Comparison of ENCODE assay signal across 16 cellular contexts in genomic region chr16:3580686-3581085, GRCh38. TPM values are rescaled to one million over a fixed set of nuclear protein-coding genes. Genes with fewer than 3 reads are reported as not detected.
DNase-seq lines count a peak whose midpoint lies in the region; ATAC-seq and TF ChIP-seq lines count a peak whose summit lies in the region.
"Had no signal": no experiment of that assay in that cellular context is flagged by ENCODE, and none has a peak within 500 bp of the region (broad histone marks: within the 10 kb centered on the region; RNA-seq: fewer than 3 reads in every experiment).

No MANE protein-coding gene starts in this region.

- TF ChIP-seq CTCF in AG10803 (conservative IDR thresholded peaks at IDR 0.05; ENCODE audit: low read length) (no peak), osteocyte (IDR thresholded peaks at IDR 0.05) (no peak)

- H3K79me1 ChIP-seq in trophoblast cell (ENCODE audit: low read length) = no peaks in the 10 kb centered on the region

- no peaks in the 10 kb centered on the region for H3K79me2 ChIP-seq in trophoblast cell (ENCODE audit: control insufficient read depth, insufficient read depth, low read length, poor library complexity)

- H3K23ac ChIP-seq in trophoblast cell (ENCODE audit: low read length) = no peak overlapping the region

- no peak overlapping the region for H2AFZ ChIP-seq in trophoblast cell (ENCODE audit: insufficient read depth, low read length, poor library complexity)

- no peak overlapping the region for H4K91ac ChIP-seq in trophoblast cell (ENCODE audit: low read depth, low read length)

- H4K8ac ChIP-seq in trophoblast cell (ENCODE audit: low read depth, low read length) = no peak overlapping the region

- H2BK5ac ChIP-seq in trophoblast cell (ENCODE audit: low read depth, low read length, poor library complexity) = no peak overlapping the region

- H2BK12ac ChIP-seq in trophoblast cell (ENCODE audit: low read length) = no peak overlapping the region

- no CpG with 5 or more reads among the region's 8 CpGs for WGBS in trophoblast cell (ENCODE audit: extremely low coverage, insufficient coverage, insufficient read length)

- H3K36me3 ChIP-seq in trophoblast cell (ENCODE audit: control insufficient read depth in 1 of 2, insufficient read depth in 2 of 2, low read length in 2 of 2) = peaks cover 19 to 20% of the 10 kb centered on the region in 2 experiments
- H3K36me3 ChIP-seq: adrenal gland had no signal

- no peak overlapping the region for H3K4ac ChIP-seq in trophoblast cell (ENCODE audit: low read depth, low read length)

- H3K18ac ChIP-seq in trophoblast cell (ENCODE audit: low read length) = no peak overlapping the region

- H3K27ac Mint-ChIP-seq in activated CD4-positive, alpha-beta memory T cell treated with anti-CD3 and anti-CD28 coated beads, Interleukin-2, amount 10 ng/mL, durations not matched to agents 7 days and 5 days = peak overlapping the region; percentile 99
- no peak overlapping the region for H3K27ac Mint-ChIP-seq in osteocyte (ENCODE audit: unreplicated experiment)

- POLR2A ChIA-PET in activated CD4-positive, alpha-beta memory T cell treated with anti-CD3 and anti-CD28 coated beads, Interleukin-2, amount 10 ng/mL, durations not matched to agents 7 days and 5 days (lab: Charles Lee) = no interaction called here

- CTCF ChIA-PET in activated CD4-positive, alpha-beta memory T cell treated with anti-CD3 and anti-CD28 coated beads, Interleukin-2, amount 10 ng/mL, durations not matched to agents 7 days and 5 days (lab: Charles Lee) = no interaction called here

- no peak overlapping the region for H2AK5ac ChIP-seq in trophoblast cell (ENCODE audit: low read length)

- no peaks in the 10 kb centered on the region for H3K9me3 Mint-ChIP-seq in activated CD4-positive, alpha-beta memory T cell treated with anti-CD3 and anti-CD28 coated beads, Interleukin-2, amount 10 ng/mL, durations not matched to agents 7 days and 5 days
- no peaks in the 10 kb centered on the region for H3K9me3 Mint-ChIP-seq in osteocyte (ENCODE audit: unreplicated experiment)

- no peak overlapping the region for H3K27ac ChIP-seq in trophoblast cell (ENCODE audit: low read depth, low read length)
- H3K27ac ChIP-seq: adrenal gland had no signal

- H4K12ac ChIP-seq in trophoblast cell (ENCODE audit: low read depth, low read length) = no peak overlapping the region

- peaks cover 53% of the 10 kb centered on the region for H3K4me1 Mint-ChIP-seq in activated CD4-positive, alpha-beta memory T cell treated with anti-CD3 and anti-CD28 coated beads, Interleukin-2, amount 10 ng/mL, durations not matched to agents 7 days and 5 days
- peaks cover 6% of the 10 kb centered on the region for H3K4me1 Mint-ChIP-seq in osteocyte (ENCODE audit: unreplicated experiment)

- H3K9me3 ChIP-seq in trophoblast cell (ENCODE audit: insufficient read depth, low read depth, low read length) = no peaks in the 10 kb centered on the region
- H3K9me3 ChIP-seq: adrenal gland had no signal

- H3K4me3 Mint-ChIP-seq in activated CD4-positive, alpha-beta memory T cell treated with anti-CD3 and anti-CD28 coated beads, Interleukin-2, amount 10 ng/mL, durations not matched to agents 7 days and 5 days = no peak overlapping the region
- no peak overlapping the region for H3K4me3 Mint-ChIP-seq in osteocyte (ENCODE audit: unreplicated experiment)

- ATAC-seq in SK-N-SH treated with all-trans-retinoic acid at 6 μM for 48 hours = no peak
- no peak for ATAC-seq in GM21515 (IDR thresholded peaks at IDR 0.05; ENCODE audit: unreplicated experiment)
- ATAC-seq: stimulated activated naive CD8-positive, alpha-beta T cell treated with anti-CD3 and anti-CD28 coated beads, Interleukin-15, Interleukin-2, amounts not matched to agents 100 U/mL and 50 U/mL, for 24 hours had no signal

- H3K4me3 ChIP-seq in AG10803 (ENCODE audit: low read length) = no peak overlapping the region
- no peak overlapping the region for H3K4me3 ChIP-seq in trophoblast cell (ENCODE audit: low read depth, low read length)
- H3K4me3 ChIP-seq: adrenal gland had no signal

- H2BK120ac ChIP-seq in trophoblast cell (ENCODE audit: insufficient read depth, low read length, poor library complexity) = no peak overlapping the region

- H3K36me3 Mint-ChIP-seq in activated CD4-positive, alpha-beta memory T cell treated with anti-CD3 and anti-CD28 coated beads, Interleukin-2, amount 10 ng/mL, durations not matched to agents 7 days and 5 days (ENCODE audit: low read depth) = peaks cover 40% of the 10 kb centered on the region
- H3K36me3 Mint-ChIP-seq in osteocyte (ENCODE audit: unreplicated experiment) = peaks cover 2% of the 10 kb centered on the region

- no peak overlapping the region for H3K4me2 ChIP-seq in trophoblast cell (ENCODE audit: low read length)

- H3K4me1 ChIP-seq in trophoblast cell (ENCODE audit: control insufficient read depth in 1 of 2, insufficient read depth in 2 of 2, low read length in 2 of 2) = peaks cover 0 to 3% of the 10 kb centered on the region in 2 experiments
- H3K4me1 ChIP-seq: adrenal gland had no signal

- no peaks in the 10 kb centered on the region for H3K27me3 ChIP-seq in trophoblast cell (ENCODE audit: insufficient read depth, low read length)
- H3K27me3 ChIP-seq: adrenal gland had no signal

- DNase-seq in AG10803 (ENCODE audit: low read depth) (peak; percentile 31), GM04503 (ENCODE audit: low read depth) (peak; percentile 5), iris pigment epithelial cell (ENCODE audit: low read depth) (peak; percentile 38), osteocyte (ENCODE audit: extremely low spot score, unreplicated experiment) (no peak), trophoblast cell (no peak)
- DNase-seq in activated CD4-positive, alpha-beta memory T cell treated with anti-CD3 and anti-CD28 coated beads, Interleukin-2, amount 10 ng/mL, durations not matched to agents 7 days and 5 days = no peak
- DNase-seq: activated CD4-positive, alpha-beta T cell treated with anti-CD3 and anti-CD28 coated beads, Interleukin-2, amount 50 U/mL, for 48 hours; HCEC 1CT; NCI-H1417 treated with DMSO at 0.1 percent for 48 hours; NK-92 treated with Interleukin-12 subunit alpha and Interleukin-12 subunit beta, amount 100 ng/mL, for 24 hours; nucleus accumbens; stimulated activated CD4-positive, alpha-beta T cell treated with anti-CD3 and anti-CD28 coated beads, Interleukin-1b, Interleukin-23, amount 100 ng/mL, for 48 hours; stimulated activated naive CD8-positive, alpha-beta T cell treated with anti-CD3 and anti-CD28 coated beads, Interleukin-15, Interleukin-2, amounts not matched to agents 100 U/mL and 50 U/mL, for 24 hours had no signal

- no peak overlapping the region for H3K14ac ChIP-seq in trophoblast cell (ENCODE audit: low read length)

- H3K27me3 Mint-ChIP-seq in activated CD4-positive, alpha-beta memory T cell treated with anti-CD3 and anti-CD28 coated beads, Interleukin-2, amount 10 ng/mL, durations not matched to agents 7 days and 5 days = no peaks in the 10 kb centered on the region
- no peaks in the 10 kb centered on the region for H3K27me3 Mint-ChIP-seq in osteocyte (ENCODE audit: unreplicated experiment)

- no peak overlapping the region for H3K9ac ChIP-seq in trophoblast cell (ENCODE audit: low read length)

TF ChIP-seq in SK-N-SH treated with all-trans-retinoic acid at 6 μM for 48 hours, 23 proteins besides CTCF, POLR2A, EP300 and RAD21 (continues in another document):
- TF ChIP-seq TSHZ2 (CRISPR knock-in tag; IDR thresholded peaks at IDR 0.05) (no peak), ZNF565 (CRISPR knock-in tag; conservative IDR thresholded peaks at IDR 0.05; ENCODE audit: low read depth) (no peak), ARNTL (CRISPR knock-in tag; IDR thresholded peaks at IDR 0.05; ENCODE audit: borderline replicate concordance, low read depth) (no peak), ZNF70 (CRISPR knock-in tag; IDR thresholded peaks at IDR 0.05) (no peak), SNAI2 (CRISPR knock-in tag; IDR thresholded peaks at IDR 0.05) (no peak), PPARA (CRISPR knock-in tag; IDR thresholded peaks at IDR 0.05; ENCODE audit: borderline replicate concordance) (no peak), ZC3H10 (CRISPR knock-in tag; IDR thresholded peaks at IDR 0.05) (no peak)

RNA-seq across cellular contexts. Expression of gene NLRC3, which starts 3.5 kb away (rescaled TPM):
- total RNA-seq in activated CD4-positive, alpha-beta memory T cell treated with anti-CD3 and anti-CD28 coated beads, Interleukin-2, amount 10 ng/mL, durations not matched to agents 7 days and 5 days = 10 to 100 TPM; 95.4 to 97.8 TPM
- not detected in 2 replicates for total RNA-seq in osteocyte
- polyA plus RNA-seq in trophoblast cell (2013) = 0.01 and 0.08 TPM in 2 replicates

RNA-seq across cellular contexts. Expression of gene SLX4, which starts 30.7 kb away (rescaled TPM):
- total RNA-seq in activated CD4-positive, alpha-beta memory T cell treated with anti-CD3 and anti-CD28 coated beads, Interleukin-2, amount 10 ng/mL, durations not matched to agents 7 days and 5 days = 10 to 100 TPM; 14.3 to 14.9 TPM
- total RNA-seq in osteocyte = 7.1 and 8.4 TPM in 2 replicates
- 5.4 and 5.6 TPM in 2 replicates for polyA plus RNA-seq in trophoblast cell (2013)

Comparison
In these comparisons a context has a peak if more than half of its experiments do, and no peak if none do; other contexts are left out.
1. DNase-seq: peak in AG10803 (single experiment), GM04503 (single experiment) and iris pigment epithelial cell (single experiment); none in activated CD4-positive, alpha-beta memory T cell treated with anti-CD3 and anti-CD28 coated beads, Interleukin-2, amount 10 ng/mL, durations not matched to agents 7 days and 5 days (single experiment), osteocyte (single experiment) and trophoblast cell (0 of 2).
2. RNA of gene NLRC3, which starts 3.5 kb away (total RNA-seq): 95.4 to 97.8 TPM in activated CD4-positive, alpha-beta memory T cell treated with anti-CD3 and anti-CD28 coated beads, Interleukin-2, amount 10 ng/mL, durations not matched to agents 7 days and 5 days; not detected in osteocyte; every median in the first group is over 10 times any median in the second.